ENCODE assay signal across 8 cellular contexts in the genomic region with DNA sequence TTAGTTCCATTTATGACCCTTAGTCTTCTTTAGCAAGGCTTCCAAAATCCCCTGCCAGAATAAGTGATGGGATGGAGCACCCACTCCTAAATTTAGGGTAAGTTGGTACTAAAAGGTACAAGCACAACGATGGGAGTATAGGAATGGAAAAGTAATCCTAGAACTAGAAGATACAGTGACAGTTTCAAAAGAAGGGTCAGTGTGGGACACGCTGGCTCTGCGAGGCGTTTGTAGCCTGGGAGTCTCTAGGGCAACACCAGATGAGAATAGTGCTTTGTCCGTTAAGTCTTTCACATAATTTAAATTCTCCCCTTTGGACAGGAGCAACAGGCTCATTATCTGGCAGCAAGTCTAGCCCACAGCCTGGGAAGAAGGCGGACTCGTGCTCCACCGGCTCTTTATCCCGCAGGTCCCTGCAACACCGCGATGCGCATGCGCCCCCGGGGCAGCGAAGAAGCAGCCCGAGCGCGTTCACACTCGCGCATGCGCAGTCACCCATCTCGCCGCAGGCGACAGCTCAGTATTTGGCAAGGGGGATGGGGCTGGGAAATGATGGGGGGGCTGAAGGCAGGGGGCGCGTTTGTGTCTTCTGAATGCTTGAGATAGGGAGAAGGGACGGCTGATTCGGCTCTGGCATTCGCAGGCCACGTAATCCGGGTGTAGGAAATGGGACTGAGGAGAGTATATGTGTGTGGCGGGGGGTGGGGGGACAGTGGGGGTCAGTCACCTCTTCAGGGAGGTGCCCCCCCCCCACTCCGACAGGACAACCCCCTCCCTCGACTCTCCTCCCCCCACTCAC. TPM values are rescaled to one million over a fixed set of nuclear protein-coding genes. Genes with fewer than 3 reads are reported as not detected.
DNase-seq lines count a peak whose midpoint lies in the region; ATAC-seq and FAIRE-seq lines count a peak whose summit lies in the region.

No MANE protein-coding gene starts in this region.

- FAIRE-seq in HTR-8/SVneo (lab: Jason Lieb, UNC), result peak; percentile 86

- H3K9ac ChIP-seq in BLaER1 treated with 17β-estradiol and CSF1 and Interleukin-3, amounts not matched to agents 10 nM and 100 nM, result peak overlapping the region; percentile 81 to 92 (median 86)
- H3K9ac ChIP-seq in endocrine pancreas (ENCODE audit: control insufficient read depth, insufficient read depth, low read length) (peak overlapping the region; percentile 98), mesendoderm (ENCODE audit: low read length) (peak overlapping the region; percentile 92)

- peak overlapping the region; percentile 91 to 100 (median 98) for H3K4me2 ChIP-seq in BLaER1 treated with 17β-estradiol and CSF1 and Interleukin-3, amounts not matched to agents 10 nM and 100 nM
- H3K4me2 ChIP-seq in mesendoderm (ENCODE audit: low read length), result peak overlapping the region; percentile 87

- H2BK5ac ChIP-seq in mesendoderm (ENCODE audit: low read length), result peak overlapping the region; percentile 69

- H3K27me3 Mint-ChIP-seq in activated CD8-positive, alpha-beta memory T cell treated with anti-CD3 and anti-CD28 coated beads, Interleukin-2, amount 10 ng/mL, durations not matched to agents 7 days and 5 days, result peaks cover 5% of the 10 kb centered on the region

- peak overlapping the region; percentile 54 to 79 (median 67) for H3K4me3 ChIP-seq in BLaER1 treated with 17β-estradiol and CSF1 and Interleukin-3, amounts not matched to agents 10 nM and 100 nM
- peak overlapping the region; percentile 97 for H3K4me3 ChIP-seq in endocrine pancreas (ENCODE audit: control insufficient read depth, insufficient read depth, low read length)
- H3K4me3 ChIP-seq in mesendoderm (ENCODE audit: low read length), result peak overlapping the region; percentile 73

- peaks cover 2% of the 10 kb centered on the region for H3K79me1 ChIP-seq in mesendoderm (ENCODE audit: low read length)

- no peak overlapping the region for H3K23ac ChIP-seq in mesendoderm (ENCODE audit: low read length)

- H3K4me1 ChIP-seq in BLaER1 treated with 17β-estradiol and CSF1 and Interleukin-3, amounts not matched to agents 10 nM and 100 nM, result peaks cover 48 to 64% (median 58%) of the 10 kb centered on the region in 10 experiments
- H3K4me1 ChIP-seq in endocrine pancreas (ENCODE audit: control insufficient read depth, insufficient read depth, low read length) (peaks cover 9% of the 10 kb centered on the region), mesendoderm (ENCODE audit: control insufficient read depth, low read depth, low read length) (no peaks in the 10 kb centered on the region)

- H3K4ac ChIP-seq in mesendoderm (ENCODE audit: low read depth, low read length), result no peak overlapping the region

- peak overlapping the region; percentile 79 to 94 (median 91) for H3K27ac ChIP-seq in BLaER1 treated with 17β-estradiol and CSF1 and Interleukin-3, amounts not matched to agents 10 nM and 100 nM
- peak overlapping the region; percentile 76 for H3K27ac ChIP-seq in mesendoderm (ENCODE audit: low read depth, low read length)

- H3K27me3 ChIP-seq in BLaER1 treated with 17β-estradiol and CSF1 and Interleukin-3, amounts not matched to agents 10 nM and 100 nM, result no peaks in the 10 kb centered on the region
- H3K27me3 ChIP-seq in endocrine pancreas (ENCODE audit: control insufficient read depth, insufficient read depth, low read length) (no peaks in the 10 kb centered on the region), mesendoderm (ENCODE audit: insufficient read depth, low read length, poor library complexity) (no peaks in the 10 kb centered on the region)

- H4K5ac ChIP-seq in mesendoderm (ENCODE audit: low read length), result peak overlapping the region; percentile 44

- DNase-seq in HTR-8/SVneo (ENCODE audit: insufficient read length, low spot score) (peak; percentile 100), NOMO-1 (lab: John Stamatoyannopoulos, UW; ENCODE audit: unreplicated experiment in 2 of 2) (peak; percentile 79 to 80), mesendoderm (peak; percentile 96)
- peak; percentile 97 for DNase-seq in activated CD8-positive, alpha-beta memory T cell treated with anti-CD3 and anti-CD28 coated beads, Interleukin-2, amount 10 ng/mL, durations not matched to agents 7 days and 5 days
- peak; percentile 94 for DNase-seq in stimulated activated CD8-positive, alpha-beta memory T cell treated with anti-CD3 and anti-CD28 coated beads, Interleukin-12 subunit alpha, Interleukin-12 subunit beta, amount 100 ng/mL, for 24 hours (ENCODE audit: extremely low read depth)

- peaks cover 0 to 4% (median 0%) of the 10 kb centered on the region in 11 experiments; a peak in 1 of 22 replicates for H3K9me3 ChIP-seq in BLaER1 treated with 17β-estradiol and CSF1 and Interleukin-3, amounts not matched to agents 10 nM and 100 nM (replicated peaks in 1 of 11)
- no peaks in the 10 kb centered on the region for H3K9me3 ChIP-seq in endocrine pancreas (ENCODE audit: control insufficient read depth, low read length)

- H3K36me3 ChIP-seq in BLaER1 treated with 17β-estradiol and CSF1 and Interleukin-3, amounts not matched to agents 10 nM and 100 nM, result peaks cover 14 to 34% (median 24%) of the 10 kb centered on the region in 11 experiments; a peak in 19 of 22 replicates
- no peaks in the 10 kb centered on the region for H3K36me3 ChIP-seq in endocrine pancreas (ENCODE audit: control insufficient read depth, insufficient read depth, low read length)
- no peaks in the 10 kb centered on the region for H3K36me3 ChIP-seq in mesendoderm (ENCODE audit: control insufficient read depth, insufficient read depth, low read length)

- CTCF ChIA-PET in activated CD8-positive, alpha-beta memory T cell treated with anti-CD3 and anti-CD28 coated beads, Interleukin-2, amount 10 ng/mL, durations not matched to agents 7 days and 5 days (lab: Charles Lee), result interaction anchor here (0.7 to 1.0 kb wide), 5 partner anchors 9 to 85 kb away, joined by 3 to 10 read pairs (median 3); partner anchors contain the start of gene SLC35B1

- H3K9me3 Mint-ChIP-seq in activated CD8-positive, alpha-beta memory T cell treated with anti-CD3 and anti-CD28 coated beads, Interleukin-2, amount 10 ng/mL, durations not matched to agents 7 days and 5 days (ENCODE audit: low read depth), result no peaks in the 10 kb centered on the region

- peak overlapping the region; percentile 64 for H3K18ac ChIP-seq in mesendoderm (ENCODE audit: low read length)

- peak; percentile 35 for ATAC-seq in GM19438 (IDR thresholded peaks at IDR 0.05; ENCODE audit: low read depth, unreplicated experiment)
- peak; percentile 74 for ATAC-seq in activated CD8-positive, alpha-beta memory T cell treated with anti-CD3 and anti-CD28 coated beads, Interleukin-2, amount 10 ng/mL, durations not matched to agents 7 days and 5 days

- peak overlapping the region; percentile 88 for H3K4me3 Mint-ChIP-seq in activated CD8-positive, alpha-beta memory T cell treated with anti-CD3 and anti-CD28 coated beads, Interleukin-2, amount 10 ng/mL, durations not matched to agents 7 days and 5 days

- H3K27ac Mint-ChIP-seq in activated CD8-positive, alpha-beta memory T cell treated with anti-CD3 and anti-CD28 coated beads, Interleukin-2, amount 10 ng/mL, durations not matched to agents 7 days and 5 days, result peak overlapping the region; percentile 96

- H4K20me1 ChIP-seq in BLaER1 treated with 17β-estradiol and CSF1 and Interleukin-3, amounts not matched to agents 10 nM and 100 nM, result peaks cover 12 to 48% (median 37%) of the 10 kb centered on the region in 11 experiments

- no CpG with 5 or more reads among the region's 34 CpGs for WGBS in mesendoderm (ENCODE audit: extremely low coverage, insufficient coverage, low lambda C conversion rate)

- H2AK5ac ChIP-seq in mesendoderm (ENCODE audit: low read length), result no peak overlapping the region

- peaks cover 14% of the 10 kb centered on the region for H3K79me2 ChIP-seq in mesendoderm (ENCODE audit: control insufficient read depth, insufficient read depth, low read length)

- H4K8ac ChIP-seq in mesendoderm (ENCODE audit: low read depth, low read length), result no peak overlapping the region

- H3K36me3 Mint-ChIP-seq in activated CD8-positive, alpha-beta memory T cell treated with anti-CD3 and anti-CD28 coated beads, Interleukin-2, amount 10 ng/mL, durations not matched to agents 7 days and 5 days, result peaks cover 23% of the 10 kb centered on the region

- H3K4me1 Mint-ChIP-seq in activated CD8-positive, alpha-beta memory T cell treated with anti-CD3 and anti-CD28 coated beads, Interleukin-2, amount 10 ng/mL, durations not matched to agents 7 days and 5 days, result peaks cover 37% of the 10 kb centered on the region

- H3K56ac ChIP-seq in mesendoderm (ENCODE audit: low read length), result peak overlapping the region; percentile 95

- H2BK120ac ChIP-seq in mesendoderm (ENCODE audit: low read depth, low read length), result no peak overlapping the region

- no peak overlapping the region for H2BK15ac ChIP-seq in mesendoderm (replicated peaks; ENCODE audit: low read depth)

RNA-seq across cellular contexts. Expression of gene SPOP, which starts 0.6 kb away (rescaled TPM):
- 10 to 100 TPM; 49.7 to 51.5 TPM for total RNA-seq in activated CD8-positive, alpha-beta memory T cell treated with anti-CD3 and anti-CD28 coated beads, Interleukin-2, amount 10 ng/mL, durations not matched to agents 7 days and 5 days
- polyA plus RNA-seq in mesendoderm (2013, experiment 1 of 2), result 16.4 TPM
- polyA plus RNA-seq in mesendoderm (2013, experiment 2 of 2), result 17.2 TPM

RNA-seq across cellular contexts. Expression of gene SLC35B1, which starts 30.4 kb away (rescaled TPM):
- 10 to 100 TPM; 47.3 to 78.1 TPM for total RNA-seq in activated CD8-positive, alpha-beta memory T cell treated with anti-CD3 and anti-CD28 coated beads, Interleukin-2, amount 10 ng/mL, durations not matched to agents 7 days and 5 days
- polyA plus RNA-seq in mesendoderm (2013, experiment 1 of 2), result 59.4 TPM
- 58.0 TPM for polyA plus RNA-seq in mesendoderm (2013, experiment 2 of 2)

Comparison
In these comparisons a context has a peak if more than half of its experiments do, and no peak if none do; other contexts are left out.
1. Peak in every context shown above with its lines: DNase-seq, ATAC-seq, H3K4me3 ChIP-seq and H3K27ac ChIP-seq.